ENCODE assay signal across 8 cellular contexts in the genomic region with DNA sequence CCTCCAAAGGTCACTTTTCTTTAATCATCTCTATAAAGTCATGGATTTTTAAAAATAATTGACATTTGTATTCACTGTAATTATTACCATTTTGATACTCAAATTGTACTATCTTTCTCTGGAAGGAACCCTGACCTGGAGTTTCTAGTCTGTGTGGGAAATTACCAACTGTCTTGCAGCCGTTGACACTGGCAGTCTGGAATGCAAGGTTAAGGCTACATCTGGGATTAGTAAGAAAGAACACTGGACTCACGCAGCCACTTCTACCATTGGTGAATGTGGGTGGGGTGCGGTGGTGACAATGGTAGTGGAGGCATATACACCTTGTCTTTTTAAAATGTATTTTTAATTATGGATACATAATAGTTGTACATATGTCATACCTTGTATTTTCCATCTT.
"Had no signal": no experiment of that assay in that cellular context is flagged by ENCODE, and none has a peak within 500 bp of the region (broad histone marks: within the 10 kb centered on the region; RNA-seq: fewer than 3 reads in every experiment).

No MANE protein-coding gene starts in this region.

- DNase-seq: H9, HCEC 1CT, KBM-7 had no signal

- H3K4me3 ChIP-seq: GM23338 had no signal

- H2AFZ ChIP-seq: GM23338 had no signal

- H3K27ac ChIP-seq: HL-60 had no signal

- FAIRE-seq: H1, H54, HepG2 had no signal
